ENCODE assay signal across 3 cellular contexts in genomic region chr10:79180619-79181221, GRCh38.
TF ChIP-seq lines count a peak whose summit lies in the region.

No MANE protein-coding gene starts in this region.

TF ChIP-seq in SK-N-SH, 30 proteins besides CTCF, POLR2A, EP300 and RAD21:
- TF ChIP-seq TAF1 (IDR thresholded peaks at IDR 0.05; ENCODE audit: borderline replicate concordance, low read depth, low read length) = no peak
- TF ChIP-seq NFIC (IDR thresholded peaks at IDR 0.05; ENCODE audit: borderline replicate concordance) = no peak
- TF ChIP-seq FOXJ3 (CRISPR knock-in tag; IDR thresholded peaks at IDR 0.05) = no peak
- no peak for TF ChIP-seq RCOR1 (IDR thresholded peaks at IDR 0.05; ENCODE audit: low read length)
- TF ChIP-seq EZH2phosphoT487 (IDR thresholded peaks at IDR 0.05; ENCODE audit: borderline replicate concordance, low read depth) = no peak
- no peak for TF ChIP-seq NRF1 (IDR thresholded peaks at IDR 0.05; ENCODE audit: low read depth, low read length)
- no peak for TF ChIP-seq POLR2AphosphoS5 (IDR thresholded peaks at IDR 0.05; ENCODE audit: low read depth, low read length)
- TF ChIP-seq TCF12 (IDR thresholded peaks at IDR 0.05) = no peak
- TF ChIP-seq TEAD4 (IDR thresholded peaks at IDR 0.05; ENCODE audit: borderline replicate concordance, insufficient read depth) = no peak
- TF ChIP-seq GABPA (IDR thresholded peaks at IDR 0.05; ENCODE audit: low read depth) = no peak
- TF ChIP-seq FOSL2 (IDR thresholded peaks at IDR 0.05; ENCODE audit: borderline replicate concordance, low read depth) = no peak
- TF ChIP-seq USF1 (IDR thresholded peaks at IDR 0.05; ENCODE audit: borderline replicate concordance, low read depth) = no peak
- TF ChIP-seq YY1 (IDR thresholded peaks at IDR 0.05; ENCODE audit: low read depth) = no peak
- TF ChIP-seq PBX3 (IDR thresholded peaks at IDR 0.05) = no peak
- no peak for TF ChIP-seq IRF3 (IDR thresholded peaks at IDR 0.05; ENCODE audit: low read depth, low read length)
- TF ChIP-seq GATA2 (CRISPR knock-in tag; IDR thresholded peaks at IDR 0.05) = no peak
- no peak for TF ChIP-seq FOXM1 (IDR thresholded peaks at IDR 0.05; ENCODE audit: low read depth)
- no peak for TF ChIP-seq MAX (IDR thresholded peaks at IDR 0.05; ENCODE audit: low read depth)
- no peak for TF ChIP-seq SIN3A (IDR thresholded peaks at IDR 0.05; ENCODE audit: borderline replicate concordance, low read depth, low read length)
TF ChIP-seq in SK-N-SH: peak in this region for 0.

TF ChIP-seq in SK-N-SH treated with all-trans-retinoic acid at 6 μM for 48 hours, 23 proteins besides CTCF, POLR2A, EP300 and RAD21 (continued from another document):
- no peak for TF ChIP-seq TSHZ2 (CRISPR knock-in tag; IDR thresholded peaks at IDR 0.05)
- TF ChIP-seq TCF4 (CRISPR knock-in tag; IDR thresholded peaks at IDR 0.05; ENCODE audit: borderline replicate concordance) = no peak
- no peak for TF ChIP-seq PPARA (CRISPR knock-in tag; IDR thresholded peaks at IDR 0.05; ENCODE audit: borderline replicate concordance)
- TF ChIP-seq PATZ1 (CRISPR knock-in tag; IDR thresholded peaks at IDR 0.05; ENCODE audit: borderline replicate concordance) = no peak

TF ChIP-seq in K562, 482 proteins besides CTCF, POLR2A, EP300 and RAD21 (continues in another document):
- peak in 1 of 2 experiments; percentile 13 for TF ChIP-seq E2F6 (IDR thresholded peaks at IDR 0.05; ENCODE audit: borderline replicate concordance in 1 of 2, extremely low read depth in 1 of 2, insufficient read depth in 1 of 2, insufficient read length in 1 of 2, low read depth in 1 of 2, low read length in 1 of 2, poor library complexity in 1 of 2, severe bottlenecking in 1 of 2)
- no peak for TF ChIP-seq FOXM1 (IDR thresholded peaks at IDR 0.05; ENCODE audit: low read depth)
- TF ChIP-seq FOXM1 (CRISPR knock-in tag; IDR thresholded peaks at IDR 0.05; ENCODE audit: low read depth) = no peak
- peak; percentile 73; the same call in 1 of the 2 replicates for TF ChIP-seq ZBTB2 (IDR thresholded peaks at IDR 0.05)
- TF ChIP-seq RCOR1 (IDR thresholded peaks at IDR 0.05; ENCODE audit: borderline replicate concordance in 1 of 2, low read depth in 2 of 2, low read length in 2 of 2) = peak in 1 of 2 experiments; percentile 13; a peak in 1 of 4 replicates
- TF ChIP-seq HDAC1 (IDR thresholded peaks at IDR 0.05) = 0 out of 4 replicates have a peak, but pooled peaks of 1 of the 2 experiments have one; percentile 35
- TF ChIP-seq PRDM10 (IDR thresholded peaks at IDR 0.05; ENCODE audit: partially characterized antibody) = peak; percentile 76
- TF ChIP-seq ZNF12 (CRISPR knock-in tag; IDR thresholded peaks at IDR 0.05) = no peak
- TF ChIP-seq ZFP91 (CRISPR knock-in tag; IDR thresholded peaks at IDR 0.05) = no peak
- TF ChIP-seq NR4A1 (CRISPR knock-in tag; IDR thresholded peaks at IDR 0.05) = no peak
- TF ChIP-seq NR4A1 (tag; IDR thresholded peaks at IDR 0.05) = peak; percentile 17; the same call in 1 of the 2 replicates
- TF ChIP-seq ZNF639 (CRISPR knock-in tag; conservative IDR thresholded peaks at IDR 0.05 in 1 of 2, IDR thresholded peaks at IDR 0.05 in 1 of 2) = 0 out of 4 replicates have a peak, but pooled peaks of 1 of the 2 experiments have one; percentile 27
- no peak for TF ChIP-seq ZNF655 (CRISPR knock-in tag; IDR thresholded peaks at IDR 0.05)
- peak; percentile 83 for TF ChIP-seq JUND (IDR thresholded peaks at IDR 0.05; ENCODE audit: borderline replicate concordance, low read depth, low read length)
- TF ChIP-seq JUND (tag; IDR thresholded peaks at IDR 0.05; ENCODE audit: borderline replicate concordance, low read depth, low read length) = peak; percentile 70; the same call in 2 of the 3 replicates
- no peak for TF ChIP-seq ZNF263 (CRISPR knock-in tag; IDR thresholded peaks at IDR 0.05; ENCODE audit: borderline replicate concordance)
- peak; percentile 29; the same call in 1 of the 2 replicates for TF ChIP-seq CBFA2T3 (IDR thresholded peaks at IDR 0.05)
- TF ChIP-seq SMARCE1 (IDR thresholded peaks at IDR 0.05) = peak; percentile 51; the same call in 1 of the 2 replicates
- no peak for TF ChIP-seq ZSCAN29 (IDR thresholded peaks at IDR 0.05)
- TF ChIP-seq SPI1 (IDR thresholded peaks at IDR 0.05; ENCODE audit: borderline replicate concordance, low read depth, low read length) = peak; percentile 23; the same call in 1 of the 2 replicates
- no peak for TF ChIP-seq ZNF384 (IDR thresholded peaks at IDR 0.05; ENCODE audit: low read depth, low read length)
- TF ChIP-seq DMBX1 (CRISPR knock-in tag; IDR thresholded peaks at IDR 0.05; ENCODE audit: borderline replicate concordance) = 0 out of 2 replicates have a peak, but pooled peaks have one; percentile 39
- TF ChIP-seq FOXP1 (CRISPR knock-in tag; IDR thresholded peaks at IDR 0.05) = 0 out of 2 replicates have a peak, but pooled peaks have one; percentile 24
- TF ChIP-seq ZNF592 (IDR thresholded peaks at IDR 0.05) = peak; percentile 89
- TF ChIP-seq ARID4B (CRISPR knock-in tag; IDR thresholded peaks at IDR 0.05) = 0 out of 2 replicates have a peak, but pooled peaks have one; percentile 38
- TF ChIP-seq EGR1 (conservative IDR thresholded peaks at IDR 0.05) = peak; percentile 62
